4 cellular contexts compared by ENCODE assay signal in the genomic region with DNA sequence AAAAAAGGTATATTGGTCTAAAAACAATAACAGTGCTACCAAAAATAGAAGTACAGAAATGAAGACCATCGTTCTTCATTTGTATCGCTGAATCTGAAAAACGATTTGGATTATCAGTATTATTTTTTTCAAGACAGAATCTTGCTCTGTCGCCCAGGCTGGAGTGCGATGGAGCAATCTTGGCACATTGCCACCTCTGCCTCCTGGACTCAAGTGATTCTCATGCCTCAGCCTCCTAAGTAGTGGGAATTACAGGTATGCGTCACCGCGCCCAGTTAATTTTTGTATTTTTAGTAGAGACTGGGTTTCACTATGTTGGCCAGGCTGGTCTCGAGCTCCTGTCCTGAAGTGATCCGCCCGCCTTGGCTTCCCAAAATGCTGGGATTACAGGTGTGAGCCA. TPM values are rescaled to one million over a fixed set of nuclear protein-coding genes. Genes with fewer than 3 reads are reported as not detected.
"Had no signal": no experiment of that assay in that cellular context is flagged by ENCODE, and none has a peak within 500 bp of the region (broad histone marks: within the 10 kb centered on the region; RNA-seq: fewer than 3 reads in every experiment).

No MANE protein-coding gene starts in this region.

RNA-seq across cellular contexts. Expression of a gene that starts 26.1 kb away (rescaled TPM):
- total RNA-seq: LHCN-M2, M059J, MCF 10A, NCI-H460 had no signal
